Comparison of ENCODE assay signal across 8 cellular contexts in genomic region chr4:930827-931193, GRCh38. TPM values are rescaled to one million over a fixed set of nuclear protein-coding genes. Genes with fewer than 3 reads are reported as not detected.
A peak's percentile ranks its signal among the peaks of the same experiment; 100 is the strongest.
DNase-seq lines count a peak whose midpoint lies in the region; ATAC-seq and TF ChIP-seq lines count a peak whose summit lies in the region.

No MANE protein-coding gene starts in this region.

- H2AK5ac ChIP-seq in H9 (ENCODE audit: insufficient read length, low read length), result no peak overlapping the region

- H3K4me3 ChIP-seq in foreskin fibroblast (ENCODE audit: low read depth in 1 of 2, low read length in 2 of 2), result peak overlapping the region; percentile 77 to 98
- peak overlapping the region; percentile 72 for H3K4me3 ChIP-seq in skeletal muscle cell (ENCODE audit: low read depth, low read length)

- H3K79me2 ChIP-seq in H9 (ENCODE audit: insufficient read depth, low read length), result peaks cover 23% of the 10 kb centered on the region; the same call in 1 of the 2 replicates

- WGBS in H9 (ENCODE audit: extremely low coverage, insufficient read length, low lambda C conversion rate), result no CpG with 5 or more reads among the region's 7 CpGs

- no peak overlapping the region for H3K14ac ChIP-seq in H9 (ENCODE audit: insufficient read depth, low read length)

- no peak overlapping the region for H4K5ac ChIP-seq in H9 (ENCODE audit: insufficient read length, low read depth, low read length)

- peaks cover 4% of the 10 kb centered on the region; the same call in 1 of the 2 replicates for H3K4me1 ChIP-seq in H9 (ENCODE audit: insufficient read depth, low read length)

- no peak overlapping the region for H3K56ac ChIP-seq in H9 (ENCODE audit: insufficient read length, low read depth, low read length)

- DNase-seq in H9 (no peak), T-cell (peak in 1 of 34 experiments; percentile 3), foreskin fibroblast (no peak), skeletal muscle cell (ENCODE audit: low read depth) (no peak), GM03348 (ENCODE audit: low spot score) (no peak), NCI-H226 (no peak)
- no peak for DNase-seq in stimulated activated naive CD4-positive, alpha-beta T cell (lab: John Stamatoyannopoulos, UW)

- POLR2A ChIA-PET in T-cell (lab: Charles Lee), result interaction anchor here in 1 of 2 donors (0.6 kb wide), 1 partner anchor 9 kb away, joined by 4 read pairs; no protein-coding TSS in a partner anchor

- H3T11ph ChIP-seq in H9 (ENCODE audit: low read length), result no peak overlapping the region

- H3K23ac ChIP-seq in H9 (ENCODE audit: insufficient read length, low read depth, low read length), result no peak overlapping the region

- no peak overlapping the region for H2AFZ ChIP-seq in H9 (ENCODE audit: low read length)

- ATAC-seq in T-cell (replicated peaks in 1 of 4), result no peak
- no peak for ATAC-seq in GM21825 (IDR thresholded peaks at IDR 0.05; ENCODE audit: unreplicated experiment)

- H3K27me3 Mint-ChIP-seq in H9 (ENCODE audit: low read depth) (no peaks in the 10 kb centered on the region), T-cell (no peaks in the 10 kb centered on the region)

- peak overlapping the region; percentile 88 to 96 for H3K4me3 Mint-ChIP-seq in H9
- peak overlapping the region; percentile 93 to 94 (median 94) for H3K4me3 Mint-ChIP-seq in T-cell

- peaks cover 18% of the 10 kb centered on the region for H3K79me1 ChIP-seq in H9 (ENCODE audit: insufficient read depth, low read depth, low read length, poor library complexity, severe bottlenecking)

- H3K23me2 ChIP-seq in H9 (ENCODE audit: insufficient read length, low read depth, low read length, poor library complexity, severe bottlenecking), result peaks cover 18% of the 10 kb centered on the region

- H3K4me2 ChIP-seq in H9 (ENCODE audit: insufficient read depth, insufficient read length, low read length), result peak overlapping the region; percentile 97

- TF ChIP-seq CTCF in H9 (conservative IDR thresholded peaks at IDR 0.05), result no peak
- TF ChIP-seq CTCF in foreskin fibroblast (IDR thresholded peaks at IDR 0.05; ENCODE audit: low read depth, low read length), result no peak

- CTCF ChIA-PET in T-cell (lab: Charles Lee), result interaction anchor here in 1 of 2 donors (0.6 to 2.0 kb wide), 2 partner anchors 9 to 56 kb away, joined by 3 to 5 read pairs; partner anchors contain the start of gene IDUA

- H4K8ac ChIP-seq in H9 (replicated peaks; ENCODE audit: insufficient read length, low read depth, low read length), result no peak overlapping the region

- H3K18ac ChIP-seq in H9 (ENCODE audit: insufficient read length, low read depth, low read length), result no peak overlapping the region

- no peak overlapping the region for H2BK15ac ChIP-seq in H9 (ENCODE audit: low read depth, low read length)

- H3K27ac Mint-ChIP-seq in H9 (peak overlapping the region in 1 of 3 experiments; percentile 95; a peak in 2 of 7 replicates), T-cell (peak overlapping the region; percentile 70 to 94)

- no peaks in the 10 kb centered on the region; a peak in 2 of 7 replicates for H3K36me3 Mint-ChIP-seq in H9 (ENCODE audit: insufficient read depth in 1 of 3, low read depth in 3 of 3)
- H3K36me3 Mint-ChIP-seq in T-cell, result no peaks in the 10 kb centered on the region

- no peak overlapping the region for H2BK20ac ChIP-seq in H9 (ENCODE audit: low read depth, low read length, poor library complexity, severe bottlenecking)

- H3K9me3 Mint-ChIP-seq in H9 (no peaks in the 10 kb centered on the region), T-cell (no peaks in the 10 kb centered on the region)

- no peaks in the 10 kb centered on the region for H3K9me3 ChIP-seq in H9 (ENCODE audit: control insufficient read depth, low read depth, low read length)

- peak overlapping the region; percentile 79 for H3K9ac ChIP-seq in H9 (ENCODE audit: extremely low read depth, insufficient read length, low read length)

- no peak overlapping the region for H2BK5ac ChIP-seq in H9 (ENCODE audit: insufficient read length, low read length)

- no peak overlapping the region for H3K27ac ChIP-seq in H9 (ENCODE audit: insufficient read length, low read depth, low read length)

- H3K4me1 Mint-ChIP-seq in H9 (peaks cover 21% of the 10 kb centered on the region in 2 experiments), T-cell (peaks cover 52 to 72% (median 53%) of the 10 kb centered on the region in 3 donors)

- H2BK120ac ChIP-seq in H9 (ENCODE audit: low read depth, low read length, poor library complexity, severe bottlenecking), result no peak overlapping the region

- peaks cover 2% of the 10 kb centered on the region for H4K20me1 ChIP-seq in H9 (ENCODE audit: control insufficient read depth, insufficient read depth, insufficient read length)

- no peaks in the 10 kb centered on the region for H3K27me3 ChIP-seq in H9 (ENCODE audit: insufficient read depth, low read length)

- H3K4ac ChIP-seq in H9 (ENCODE audit: low read depth, low read length), result no peak overlapping the region

- H2BK12ac ChIP-seq in H9 (ENCODE audit: insufficient read length, low read depth, low read length), result no peak overlapping the region

- no peak overlapping the region for H4K91ac ChIP-seq in H9 (ENCODE audit: insufficient read length, low read depth, low read length)

RNA-seq across cellular contexts. Expression of gene GAK, which starts 1.3 kb away (rescaled TPM):
- 80.7 and 82.5 TPM in 2 replicates for total RNA-seq in H9 (2021)
- total RNA-seq in T-cell, result 100 to 1,000 TPM; 182 to 225 (median 218) TPM

RNA-seq across cellular contexts. Expression of gene TMEM175, which starts 1.4 kb away (rescaled TPM):
- total RNA-seq in H9 (2021) (6.4 and 6.8 TPM in 2 replicates), T-cell (10 to 100 TPM; 44.3 to 60.9 (median 53.0) TPM)

RNA-seq across cellular contexts. Expression of gene DGKQ, which starts 42.6 kb away (rescaled TPM):
- total RNA-seq in H9 (2021) (11.4 and 12.4 TPM in 2 replicates), T-cell (10 to 100 TPM; 22.6 to 46.4 (median 36.9) TPM)

RNA-seq across cellular contexts. Expression of gene IDUA, which starts 56.0 kb away (rescaled TPM):
- total RNA-seq in H9 (2021) (9.4 and 14.5 TPM in 2 replicates), T-cell (10 to 100 TPM; 60.4 to 96.5 (median 78.7) TPM)
